Comparison of ENCODE assay signal across 1 cellular context in genomic region chr2:264493-265468, GRCh38.
TF ChIP-seq lines count a peak whose summit lies in the region.

ACP1 (plus strand) TSS chr2:264947; CDS start chr2:264965, 18 bp downstream.

TF ChIP-seq in HepG2, 621 proteins besides CTCF, POLR2A, EP300 and RAD21 (continued from another document and continues in another):
- TF ChIP-seq NFRKB (IDR thresholded peaks at IDR 0.05) (no peak), ZNF124 (CRISPR knock-in tag; IDR thresholded peaks at IDR 0.05) (0 out of 2 replicates have a peak, but pooled peaks have one; percentile 61), ZNF317 (CRISPR knock-in tag; IDR thresholded peaks at IDR 0.05) (peak; percentile 86), ATF3 (CRISPR knock-in tag; IDR thresholded peaks at IDR 0.05) (no peak; the same call in 1 of the 2 replicates), CEBPB (IDR thresholded peaks at IDR 0.05; ENCODE audit: borderline replicate concordance, low read depth, low read length) (peak; percentile 76; the same call in 1 of the 2 replicates), RARG (CRISPR knock-in tag; IDR thresholded peaks at IDR 0.05; ENCODE audit: low read depth) (no peak), MYNN (CRISPR knock-in tag; IDR thresholded peaks at IDR 0.05; ENCODE audit: low read depth) (0 out of 2 replicates have a peak, but pooled peaks have one; percentile 26), TP53 (CRISPR knock-in tag; conservative IDR thresholded peaks at IDR 0.05) (no peak), ZNF484 (CRISPR knock-in tag; IDR thresholded peaks at IDR 0.05; ENCODE audit: borderline replicate concordance, low read depth) (0 out of 2 replicates have a peak, but pooled peaks have one; percentile 69), CCAR2 (optimal IDR thresholded peaks at IDR 0.05; ENCODE audit: low read depth, low read length) (no peak), ZNF629 (CRISPR knock-in tag; conservative IDR thresholded peaks at IDR 0.05) (0 out of 2 replicates have a peak, but pooled peaks have one; percentile 20), ZBTB7B (CRISPR knock-in tag; IDR thresholded peaks at IDR 0.05) (no peak), ZNF800 (CRISPR knock-in tag; IDR thresholded peaks at IDR 0.05) (no peak), HMGA1 (CRISPR knock-in tag; conservative IDR thresholded peaks at IDR 0.05) (no peak), ZNF136 (CRISPR knock-in tag; IDR thresholded peaks at IDR 0.05; ENCODE audit: low read depth) (0 out of 2 replicates have a peak, but pooled peaks have one; percentile 4), NRL (CRISPR knock-in tag; IDR thresholded peaks at IDR 0.05; ENCODE audit: borderline replicate concordance) (peak; percentile 90; the same call in 1 of the 2 replicates), ZC3H4 (CRISPR knock-in tag; IDR thresholded peaks at IDR 0.05; ENCODE audit: borderline replicate concordance) (no peak), SMC3 (IDR thresholded peaks at IDR 0.05; ENCODE audit: low read length) (no peak), SMARCE1 (IDR thresholded peaks at IDR 0.05; ENCODE audit: borderline replicate concordance) (no peak), ZNF431 (CRISPR knock-in tag; IDR thresholded peaks at IDR 0.05; ENCODE audit: borderline replicate concordance, low read depth) (no peak; the same call in 1 of the 2 replicates), ARHGAP35 (CRISPR knock-in tag; IDR thresholded peaks at IDR 0.05; ENCODE audit: borderline replicate concordance) (peak; percentile 89; the same call in 1 of the 2 replicates), THYN1 (CRISPR knock-in tag; IDR thresholded peaks at IDR 0.05; ENCODE audit: borderline replicate concordance, low read depth) (no peak), JUNB (CRISPR knock-in tag; IDR thresholded peaks at IDR 0.05; ENCODE audit: borderline replicate concordance) (no peak), KDM4B (CRISPR knock-in tag; IDR thresholded peaks at IDR 0.05) (no peak), ZNF460 (CRISPR knock-in tag; IDR thresholded peaks at IDR 0.05; ENCODE audit: borderline replicate concordance) (no peak), PITX1 (CRISPR knock-in tag; IDR thresholded peaks at IDR 0.05) (peak; percentile 68), CC2D1A (CRISPR knock-in tag; IDR thresholded peaks at IDR 0.05) (no peak), ZBTB37 (CRISPR knock-in tag; IDR thresholded peaks at IDR 0.05) (no peak), PPARG (CRISPR knock-in tag; conservative IDR thresholded peaks at IDR 0.05) (no peak), ZNF10 (CRISPR knock-in tag; IDR thresholded peaks at IDR 0.05; ENCODE audit: borderline replicate concordance, low read depth) (no peak), ZNF224 (CRISPR knock-in tag; IDR thresholded peaks at IDR 0.05) (peak; percentile 86; the same call in 1 of the 2 replicates), DZIP1 (CRISPR knock-in tag; IDR thresholded peaks at IDR 0.05) (0 out of 2 replicates have a peak, but pooled peaks have one; percentile 18), SP4 (CRISPR knock-in tag; IDR thresholded peaks at IDR 0.05) (peak; percentile 79), PAF1 (CRISPR knock-in tag; IDR thresholded peaks at IDR 0.05) (no peak), MBNL3 (CRISPR knock-in tag; conservative IDR thresholded peaks at IDR 0.05) (no peak), MXD1 (CRISPR knock-in tag; IDR thresholded peaks at IDR 0.05) (peak; percentile 90), ZNF576 (CRISPR knock-in tag; IDR thresholded peaks at IDR 0.05) (0 out of 2 replicates have a peak, but pooled peaks have one; percentile 20), CHCHD3 (CRISPR knock-in tag; IDR thresholded peaks at IDR 0.05) (0 out of 2 replicates have a peak, but pooled peaks have one; percentile 8), ZNF772 (CRISPR knock-in tag; IDR thresholded peaks at IDR 0.05) (peak; percentile 69; the same call in 1 of the 2 replicates), IRX3 (CRISPR knock-in tag; IDR thresholded peaks at IDR 0.05; ENCODE audit: borderline replicate concordance, low read depth) (0 out of 2 replicates have a peak, but pooled peaks have one; percentile 65), ZKSCAN1 (IDR thresholded peaks at IDR 0.05; ENCODE audit: low read length) (no peak), ONECUT2 (CRISPR knock-in tag; IDR thresholded peaks at IDR 0.05) (no peak), ZNF160 (CRISPR knock-in tag; IDR thresholded peaks at IDR 0.05) (0 out of 2 replicates have a peak, but pooled peaks have one; percentile 82)
- TF ChIP-seq, protein P1, sequence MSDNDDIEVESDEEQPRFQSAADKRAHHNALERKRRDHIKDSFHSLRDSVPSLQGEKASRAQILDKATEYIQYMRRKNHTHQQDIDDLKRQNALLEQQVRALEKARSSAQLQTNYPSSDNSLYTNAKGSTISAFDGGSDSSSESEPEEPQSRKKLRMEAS (IDR thresholded peaks at IDR 0.05): peak; percentile 97
- TF ChIP-seq, protein P2, sequence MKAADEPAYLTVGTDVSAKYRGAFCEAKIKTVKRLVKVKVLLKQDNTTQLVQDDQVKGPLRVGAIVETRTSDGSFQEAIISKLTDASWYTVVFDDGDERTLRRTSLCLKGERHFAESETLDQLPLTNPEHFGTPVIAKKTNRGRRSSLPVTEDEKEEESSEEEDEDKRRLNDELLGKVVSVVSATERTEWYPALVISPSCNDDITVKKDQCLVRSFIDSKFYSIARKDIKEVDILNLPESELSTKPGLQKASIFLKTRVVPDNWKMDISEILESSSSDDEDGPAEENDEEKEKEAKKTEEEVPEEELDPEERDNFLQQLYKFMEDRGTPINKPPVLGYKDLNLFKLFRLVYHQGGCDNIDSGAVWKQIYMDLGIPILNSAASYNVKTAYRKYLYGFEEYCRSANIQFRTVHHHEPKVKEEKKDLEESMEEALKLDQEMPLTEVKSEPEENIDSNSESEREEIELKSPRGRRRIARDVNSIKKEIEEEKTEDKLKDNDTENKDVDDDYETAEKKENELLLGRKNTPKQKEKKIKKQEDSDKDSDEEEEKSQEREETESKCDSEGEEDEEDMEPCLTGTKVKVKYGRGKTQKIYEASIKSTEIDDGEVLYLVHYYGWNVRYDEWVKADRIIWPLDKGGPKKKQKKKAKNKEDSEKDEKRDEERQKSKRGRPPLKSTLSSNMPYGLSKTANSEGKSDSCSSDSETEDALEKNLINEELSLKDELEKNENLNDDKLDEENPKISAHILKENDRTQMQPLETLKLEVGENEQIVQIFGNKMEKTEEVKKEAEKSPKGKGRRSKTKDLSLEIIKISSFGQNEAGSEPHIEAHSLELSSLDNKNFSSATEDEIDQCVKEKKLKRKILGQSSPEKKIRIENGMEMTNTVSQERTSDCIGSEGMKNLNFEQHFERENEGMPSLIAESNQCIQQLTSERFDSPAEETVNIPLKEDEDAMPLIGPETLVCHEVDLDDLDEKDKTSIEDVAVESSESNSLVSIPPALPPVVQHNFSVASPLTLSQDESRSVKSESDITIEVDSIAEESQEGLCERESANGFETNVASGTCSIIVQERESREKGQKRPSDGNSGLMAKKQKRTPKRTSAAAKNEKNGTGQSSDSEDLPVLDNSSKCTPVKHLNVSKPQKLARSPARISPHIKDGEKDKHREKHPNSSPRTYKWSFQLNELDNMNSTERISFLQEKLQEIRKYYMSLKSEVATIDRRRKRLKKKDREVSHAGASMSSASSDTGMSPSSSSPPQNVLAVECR (CRISPR knock-in tag; IDR thresholded peaks at IDR 0.05; ENCODE audit: borderline replicate concordance): peak; percentile 92; the same call in 1 of the 2 replicates
- TF ChIP-seq, protein P3, sequence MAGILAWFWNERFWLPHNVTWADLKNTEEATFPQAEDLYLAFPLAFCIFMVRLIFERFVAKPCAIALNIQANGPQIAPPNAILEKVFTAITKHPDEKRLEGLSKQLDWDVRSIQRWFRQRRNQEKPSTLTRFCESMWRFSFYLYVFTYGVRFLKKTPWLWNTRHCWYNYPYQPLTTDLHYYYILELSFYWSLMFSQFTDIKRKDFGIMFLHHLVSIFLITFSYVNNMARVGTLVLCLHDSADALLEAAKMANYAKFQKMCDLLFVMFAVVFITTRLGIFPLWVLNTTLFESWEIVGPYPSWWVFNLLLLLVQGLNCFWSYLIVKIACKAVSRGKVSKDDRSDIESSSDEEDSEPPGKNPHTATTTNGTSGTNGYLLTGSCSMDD (CRISPR knock-in tag; IDR thresholded peaks at IDR 0.05): 0 out of 2 replicates have a peak, but pooled peaks have one; percentile 21
- TF ChIP-seq, protein P4, sequence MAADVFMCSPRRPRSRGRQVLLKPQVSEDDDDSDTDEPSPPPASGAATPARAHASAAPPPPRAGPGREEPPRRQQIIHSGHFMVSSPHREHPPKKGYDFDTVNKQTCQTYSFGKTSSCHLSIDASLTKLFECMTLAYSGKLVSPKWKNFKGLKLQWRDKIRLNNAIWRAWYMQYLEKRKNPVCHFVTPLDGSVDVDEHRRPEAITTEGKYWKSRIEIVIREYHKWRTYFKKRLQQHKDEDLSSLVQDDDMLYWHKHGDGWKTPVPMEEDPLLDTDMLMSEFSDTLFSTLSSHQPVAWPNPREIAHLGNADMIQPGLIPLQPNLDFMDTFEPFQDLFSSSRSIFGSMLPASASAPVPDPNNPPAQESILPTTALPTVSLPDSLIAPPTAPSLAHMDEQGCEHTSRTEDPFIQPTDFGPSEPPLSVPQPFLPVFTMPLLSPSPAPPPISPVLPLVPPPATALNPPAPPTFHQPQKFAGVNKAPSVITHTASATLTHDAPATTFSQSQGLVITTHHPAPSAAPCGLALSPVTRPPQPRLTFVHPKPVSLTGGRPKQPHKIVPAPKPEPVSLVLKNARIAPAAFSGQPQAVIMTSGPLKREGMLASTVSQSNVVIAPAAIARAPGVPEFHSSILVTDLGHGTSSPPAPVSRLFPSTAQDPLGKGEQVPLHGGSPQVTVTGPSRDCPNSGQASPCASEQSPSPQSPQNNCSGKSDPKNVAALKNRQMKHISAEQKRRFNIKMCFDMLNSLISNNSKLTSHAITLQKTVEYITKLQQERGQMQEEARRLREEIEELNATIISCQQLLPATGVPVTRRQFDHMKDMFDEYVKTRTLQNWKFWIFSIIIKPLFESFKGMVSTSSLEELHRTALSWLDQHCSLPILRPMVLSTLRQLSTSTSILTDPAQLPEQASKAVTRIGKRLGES (CRISPR knock-in tag; IDR thresholded peaks at IDR 0.05; ENCODE audit: borderline replicate concordance): no peak
- TF ChIP-seq, protein P5, sequence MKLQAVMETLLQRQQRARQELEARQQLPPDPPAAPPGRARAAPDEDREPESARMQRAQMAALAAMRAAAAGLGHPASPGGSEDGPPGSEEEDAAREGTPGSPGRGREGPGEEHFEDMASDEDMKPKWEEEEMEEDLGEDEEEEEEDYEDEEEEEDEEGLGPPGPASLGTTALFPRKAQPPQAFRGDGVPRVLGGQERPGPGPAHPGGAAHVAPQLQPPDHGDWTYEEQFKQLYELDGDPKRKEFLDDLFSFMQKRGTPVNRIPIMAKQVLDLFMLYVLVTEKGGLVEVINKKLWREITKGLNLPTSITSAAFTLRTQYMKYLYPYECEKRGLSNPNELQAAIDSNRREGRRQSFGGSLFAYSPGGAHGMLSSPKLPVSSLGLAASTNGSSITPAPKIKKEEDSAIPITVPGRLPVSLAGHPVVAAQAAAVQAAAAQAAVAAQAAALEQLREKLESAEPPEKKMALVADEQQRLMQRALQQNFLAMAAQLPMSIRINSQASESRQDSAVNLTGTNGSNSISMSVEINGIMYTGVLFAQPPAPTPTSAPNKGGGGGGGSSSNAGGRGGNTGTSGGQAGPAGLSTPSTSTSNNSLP (IDR thresholded peaks at IDR 0.05; ENCODE audit: low read depth, low read length): no peak; the same call in 1 of the 2 replicates
